20 cellular contexts compared by ENCODE assay signal in genomic region chr1:201732351-201732750, GRCh38.
A peak's percentile ranks its signal among the peaks of the same experiment; 100 is the strongest.
DNase-seq lines count a peak whose midpoint lies in the region; ATAC-seq, FAIRE-seq and TF ChIP-seq lines count a peak whose summit lies in the region.
"Had no signal": no experiment of that assay in that cellular context is flagged by ENCODE, and none has a peak within 500 bp of the region (broad histone marks: within the 10 kb centered on the region; RNA-seq: fewer than 3 reads in every experiment).

No MANE protein-coding gene starts in this region.

- H3K4me1 ChIP-seq in cardiac muscle cell (ENCODE audit: low read depth) (peaks cover 85% of the 10 kb centered on the region), right cardiac atrium (ENCODE audit: control insufficient read depth, insufficient read depth, low read length) (peaks cover 27% of the 10 kb centered on the region), endothelial cell of umbilical vein (ENCODE audit: control insufficient read depth, extremely low read depth, insufficient read depth, low read length) (peaks cover 3% of the 10 kb centered on the region), uterus (no peaks in the 10 kb centered on the region)

- no peaks in the 10 kb centered on the region for H3K9me1 ChIP-seq in endothelial cell of umbilical vein (replicated peaks; ENCODE audit: control insufficient read depth, extremely low read depth, insufficient read depth, low read length)

- intact Hi-C loops in right cardiac atrium (cut with DNase I) = no loop called here
- intact Hi-C loops in endothelial cell of umbilical vein (cut with micrococcal nuclease) = no loop called here
- intact Hi-C loops in uterus (cut with DNase I; ENCODE audit: low total_unique reads) = no loop called here

- H3K27ac ChIP-seq in cardiac muscle cell (peak overlapping the region; percentile 100), right cardiac atrium (ENCODE audit: low read length) (no peak overlapping the region), endothelial cell of umbilical vein (ENCODE audit: insufficient read depth, low read depth, low read length) (no peak overlapping the region), substantia nigra (ENCODE audit: low read depth, low read length, poor library complexity, severe bottlenecking) (peak overlapping the region; percentile 94), uterus (no peak overlapping the region)
- H3K27ac ChIP-seq: hepatocyte, psoas muscle, testis had no signal

- POLR2A ChIA-PET in endothelial cell of umbilical vein (lab: Charles Lee) = no interaction called here

- no TSS peak for BruUV-seq in endothelial cell of umbilical vein (replicated peaks; lab: Mats Ljungman, UMichigan)

- peak; percentile 12 for FAIRE-seq in endothelial cell of umbilical vein (lab: Jason Lieb, UNC)
- FAIRE-seq: A204.1, kidney had no signal

- CTCF ChIA-PET in endothelial cell of umbilical vein (lab: Charles Lee) = interaction anchor here (0.8 to 2.2 kb wide), 4 partner anchors 9 to 62 kb away, joined by 3 to 11 read pairs (median 4); no protein-coding TSS in a partner anchor

- H3K9me3 ChIP-seq in cardiac muscle cell (ENCODE audit: low read depth) = no peaks in the 10 kb centered on the region
- H3K9me3 ChIP-seq in right cardiac atrium (ENCODE audit: control insufficient read depth, low read length) = no peaks in the 10 kb centered on the region
- no peaks in the 10 kb centered on the region for H3K9me3 ChIP-seq in endothelial cell of umbilical vein (replicated peaks; ENCODE audit: control insufficient read depth, insufficient read depth, low read length)
- H3K9me3 ChIP-seq in uterus = no peaks in the 10 kb centered on the region
- H3K9me3 ChIP-seq: psoas muscle, testis had no signal

- H3K36me3 ChIP-seq in cardiac muscle cell = no peaks in the 10 kb centered on the region
- no peaks in the 10 kb centered on the region for H3K36me3 ChIP-seq in endothelial cell of umbilical vein (ENCODE audit: control insufficient read depth in 2 of 2, extremely low read depth in 1 of 2, insufficient read depth in 2 of 2, low read length in 2 of 2)
- H3K36me3 ChIP-seq in uterus = no peaks in the 10 kb centered on the region

- dilution Hi-C loops in endothelial cell of umbilical vein (cut with MboI; ENCODE audit: extremely low pct_ligation_motif_present, low sequenced_read_pairs) = no loop called here

- no peak overlapping the region for H3K9ac ChIP-seq in endothelial cell of umbilical vein (replicated peaks; ENCODE audit: extremely low read depth, insufficient read depth, low read length)

- 84% methylated on average over 2 of the region's 2 CpGs for WGBS in right cardiac atrium

- no peaks in the 10 kb centered on the region for H3K27me3 ChIP-seq in cardiac muscle cell
- no peaks in the 10 kb centered on the region for H3K27me3 ChIP-seq in right cardiac atrium (ENCODE audit: control insufficient read depth, insufficient read depth)
- no peaks in the 10 kb centered on the region for H3K27me3 ChIP-seq in endothelial cell of umbilical vein (ENCODE audit: control insufficient read depth in 2 of 2, insufficient read depth in 2 of 2, low read length in 2 of 2)
- H3K27me3 ChIP-seq in uterus = no peaks in the 10 kb centered on the region
- H3K27me3 ChIP-seq: hepatocyte, testis had no signal

- H4K20me1 ChIP-seq in endothelial cell of umbilical vein (replicated peaks; ENCODE audit: control insufficient read depth, extremely low read depth, insufficient read depth, low read length) = no peaks in the 10 kb centered on the region

- H3K4me3 ChIP-seq in cardiac muscle cell (no peak overlapping the region), right cardiac atrium (ENCODE audit: low read length) (no peak overlapping the region), endothelial cell of umbilical vein (replicated peaks in 1 of 3; ENCODE audit: insufficient read depth in 1 of 3, low read depth in 1 of 3, low read length in 3 of 3) (no peak overlapping the region), uterus (no peak overlapping the region)
- H3K4me3 ChIP-seq: hepatocyte, psoas muscle, testis had no signal

- no peak for TF ChIP-seq CTCF in cardiac muscle cell (IDR thresholded peaks at IDR 0.05; ENCODE audit: low read depth, low read length)
- TF ChIP-seq CTCF in endothelial cell of umbilical vein (IDR thresholded peaks at IDR 0.05; ENCODE audit: extremely low read depth in 1 of 2, insufficient read depth in 1 of 2, low read depth in 1 of 2, low read length in 2 of 2) = no peak
- no peak for TF ChIP-seq CTCF in uterus (IDR thresholded peaks at IDR 0.05)

- H3K79me2 ChIP-seq in endothelial cell of umbilical vein (ENCODE audit: control insufficient read depth, insufficient read depth, low read length) = peaks cover 41% of the 10 kb centered on the region
- H3K79me2 ChIP-seq: hepatocyte had no signal

- TF ChIP-seq POLR2A in endothelial cell of umbilical vein (IDR thresholded peaks at IDR 0.05; ENCODE audit: low read depth, low read length) (no peak), uterus (IDR thresholded peaks at IDR 0.05) (no peak)

- H3K4me2 ChIP-seq in endothelial cell of umbilical vein (ENCODE audit: insufficient read depth, low read length) = no peak overlapping the region
- H3K4me2 ChIP-seq: hepatocyte had no signal

- ATAC-seq in right cardiac atrium = no peak
- peak; percentile 11; the same call in 2 of the 3 replicates for ATAC-seq in SK-N-SH treated with all-trans-retinoic acid at 6 μM for 48 hours
- ATAC-seq in GM21367 (IDR thresholded peaks at IDR 0.05; ENCODE audit: unreplicated experiment) = no peak
- ATAC-seq: effector memory CD8-positive, alpha-beta T cell; psoas muscle had no signal

- no peak overlapping the region for H2AFZ ChIP-seq in endothelial cell of umbilical vein (ENCODE audit: low read depth, low read length)
- H2AFZ ChIP-seq: hepatocyte had no signal

- peak in 1 of 2 donors; percentile 66 for DNase-seq in cardiac muscle cell (ENCODE audit: low read depth in 1 of 2, low spot score in 1 of 2)
- DNase-seq in right cardiac atrium = no peak
- no peak for DNase-seq in endothelial cell of umbilical vein (ENCODE audit: low read depth, low spot score)
- no peak for DNase-seq in substantia nigra (lab: John Stamatoyannopoulos, UW)
- no peak for DNase-seq in uterus
- DNase-seq in middle frontal gyrus (ENCODE audit: extremely low spot score, low spot score) = no peak
- DNase-seq: activated naive CD8-positive, alpha-beta T cell treated with anti-CD3 and anti-CD28 coated beads, Interleukin-2, amount 10 ng/mL, durations not matched to agents 7 days and 5 days; C1 segment of cervical spinal cord; effector memory CD8-positive, alpha-beta T cell; kidney; MM.1S; NCI-H1694; NCI-H446; psoas muscle; SHP77 treated with DMSO at 0.1 percent for 48 hours had no signal

TF ChIP-seq in SK-N-SH treated with all-trans-retinoic acid at 6 μM for 48 hours, 23 proteins besides CTCF, POLR2A, EP300 and RAD21 (continues in another document):
- TF ChIP-seq ZNF70 (CRISPR knock-in tag; IDR thresholded peaks at IDR 0.05) = no peak
- no peak for TF ChIP-seq SNAI2 (CRISPR knock-in tag; IDR thresholded peaks at IDR 0.05)
- TF ChIP-seq, protein P1, sequence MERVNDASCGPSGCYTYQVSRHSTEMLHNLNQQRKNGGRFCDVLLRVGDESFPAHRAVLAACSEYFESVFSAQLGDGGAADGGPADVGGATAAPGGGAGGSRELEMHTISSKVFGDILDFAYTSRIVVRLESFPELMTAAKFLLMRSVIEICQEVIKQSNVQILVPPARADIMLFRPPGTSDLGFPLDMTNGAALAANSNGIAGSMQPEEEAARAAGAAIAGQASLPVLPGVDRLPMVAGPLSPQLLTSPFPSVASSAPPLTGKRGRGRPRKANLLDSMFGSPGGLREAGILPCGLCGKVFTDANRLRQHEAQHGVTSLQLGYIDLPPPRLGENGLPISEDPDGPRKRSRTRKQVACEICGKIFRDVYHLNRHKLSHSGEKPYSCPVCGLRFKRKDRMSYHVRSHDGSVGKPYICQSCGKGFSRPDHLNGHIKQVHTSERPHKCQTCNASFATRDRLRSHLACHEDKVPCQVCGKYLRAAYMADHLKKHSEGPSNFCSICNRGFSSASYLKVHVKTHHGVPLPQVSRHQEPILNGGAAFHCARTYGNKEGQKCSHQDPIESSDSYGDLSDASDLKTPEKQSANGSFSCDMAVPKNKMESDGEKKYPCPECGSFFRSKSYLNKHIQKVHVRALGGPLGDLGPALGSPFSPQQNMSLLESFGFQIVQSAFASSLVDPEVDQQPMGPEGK (CRISPR knock-in tag; IDR thresholded peaks at IDR 0.05; ENCODE audit: borderline replicate concordance) = no peak

TF ChIP-seq in endothelial cell of umbilical vein, 7 proteins besides CTCF, POLR2A, EP300 and RAD21:
- TF ChIP-seq FOS (IDR thresholded peaks at IDR 0.05; ENCODE audit: borderline replicate concordance, insufficient read depth, low read length) (peak; percentile 52), EZH2 (IDR thresholded peaks at IDR 0.05; ENCODE audit: borderline replicate concordance, low read depth, low read length, severe bottlenecking) (no peak)

Comparison
In these comparisons a context has a peak if more than half of its experiments do, and no peak if none do; other contexts are left out.
1. H3K27ac ChIP-seq: peak in cardiac muscle cell (single experiment) and substantia nigra (single experiment); none in right cardiac atrium (single experiment), endothelial cell of umbilical vein (single experiment) and uterus (0 of 2).